1 cellular context compared by ENCODE assay signal in the genomic region with DNA sequence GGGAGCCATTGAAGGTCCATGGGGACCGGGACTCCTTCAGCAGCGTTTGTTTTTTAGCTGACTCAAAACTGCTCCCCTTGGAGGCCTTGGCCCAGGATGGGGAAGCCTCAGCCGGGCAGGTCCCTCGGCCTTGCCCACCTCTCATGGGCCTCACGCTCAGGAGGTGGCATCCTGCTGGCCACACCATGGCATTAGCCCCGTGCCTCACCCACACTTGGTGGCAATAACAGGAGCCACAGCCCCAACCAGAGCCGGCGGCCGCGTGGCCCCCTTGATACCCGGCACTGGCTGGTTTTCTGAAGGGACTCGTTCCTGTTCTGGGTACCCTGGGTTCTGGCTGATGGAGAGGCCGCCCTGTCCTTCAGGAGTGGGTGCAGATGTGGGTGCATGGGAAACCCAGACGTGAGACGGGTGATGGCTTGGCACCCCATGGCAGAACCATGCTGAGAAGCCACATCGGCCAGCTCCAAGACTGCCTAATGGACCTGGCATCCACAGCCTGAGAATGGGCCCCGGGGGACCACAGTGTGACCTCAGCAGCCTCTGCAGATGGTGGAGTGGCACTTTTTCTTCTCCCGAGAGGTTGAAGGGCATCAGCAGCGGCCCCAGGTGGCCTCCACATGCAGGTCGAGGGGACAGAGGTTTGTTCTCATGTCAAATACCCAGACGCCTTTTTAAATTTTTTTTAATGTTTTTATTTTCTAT.
TF ChIP-seq lines count a peak whose summit lies in the region.

No MANE protein-coding gene starts in this region.

TF ChIP-seq in K562, 482 proteins besides CTCF, POLR2A, EP300 and RAD21:
- TF ChIP-seq, protein P1, sequence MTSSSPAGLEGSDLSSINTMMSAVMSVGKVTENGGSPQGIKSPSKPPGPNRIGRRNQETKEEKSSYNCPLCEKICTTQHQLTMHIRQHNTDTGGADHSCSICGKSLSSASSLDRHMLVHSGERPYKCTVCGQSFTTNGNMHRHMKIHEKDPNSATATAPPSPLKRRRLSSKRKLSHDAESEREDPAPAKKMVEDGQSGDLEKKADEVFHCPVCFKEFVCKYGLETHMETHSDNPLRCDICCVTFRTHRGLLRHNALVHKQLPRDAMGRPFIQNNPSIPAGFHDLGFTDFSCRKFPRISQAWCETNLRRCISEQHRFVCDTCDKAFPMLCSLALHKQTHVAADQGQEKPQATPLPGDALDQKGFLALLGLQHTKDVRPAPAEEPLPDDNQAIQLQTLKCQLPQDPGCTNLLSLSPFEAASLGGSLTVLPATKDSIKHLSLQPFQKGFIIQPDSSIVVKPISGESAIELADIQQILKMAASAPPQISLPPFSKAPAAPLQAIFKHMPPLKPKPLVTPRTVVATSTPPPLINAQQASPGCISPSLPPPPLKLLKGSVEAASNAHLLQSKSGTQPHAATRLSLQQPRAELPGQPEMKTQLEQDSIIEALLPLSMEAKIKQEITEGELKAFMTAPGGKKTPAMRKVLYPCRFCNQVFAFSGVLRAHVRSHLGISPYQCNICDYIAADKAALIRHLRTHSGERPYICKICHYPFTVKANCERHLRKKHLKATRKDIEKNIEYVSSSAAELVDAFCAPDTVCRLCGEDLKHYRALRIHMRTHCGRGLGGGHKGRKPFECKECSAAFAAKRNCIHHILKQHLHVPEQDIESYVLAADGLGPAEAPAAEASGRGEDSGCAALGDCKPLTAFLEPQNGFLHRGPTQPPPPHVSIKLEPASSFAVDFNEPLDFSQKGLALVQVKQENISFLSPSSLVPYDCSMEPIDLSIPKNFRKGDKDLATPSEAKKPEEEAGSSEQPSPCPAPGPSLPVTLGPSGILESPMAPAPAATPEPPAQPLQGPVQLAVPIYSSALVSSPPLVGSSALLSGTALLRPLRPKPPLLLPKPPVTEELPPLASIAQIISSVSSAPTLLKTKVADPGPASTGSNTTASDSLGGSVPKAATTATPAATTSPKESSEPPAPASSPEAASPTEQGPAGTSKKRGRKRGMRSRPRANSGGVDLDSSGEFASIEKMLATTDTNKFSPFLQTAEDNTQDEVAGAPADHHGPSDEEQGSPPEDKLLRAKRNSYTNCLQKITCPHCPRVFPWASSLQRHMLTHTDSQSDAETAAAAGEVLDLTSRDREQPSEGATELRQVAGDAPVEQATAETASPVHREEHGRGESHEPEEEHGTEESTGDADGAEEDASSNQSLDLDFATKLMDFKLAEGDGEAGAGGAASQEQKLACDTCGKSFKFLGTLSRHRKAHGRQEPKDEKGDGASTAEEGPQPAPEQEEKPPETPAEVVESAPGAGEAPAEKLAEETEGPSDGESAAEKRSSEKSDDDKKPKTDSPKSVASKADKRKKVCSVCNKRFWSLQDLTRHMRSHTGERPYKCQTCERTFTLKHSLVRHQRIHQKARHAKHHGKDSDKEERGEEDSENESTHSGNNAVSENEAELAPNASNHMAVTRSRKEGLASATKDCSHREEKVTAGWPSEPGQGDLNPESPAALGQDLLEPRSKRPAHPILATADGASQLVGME (CRISPR knock-in tag; IDR thresholded peaks at IDR 0.05), result no peak
- TF ChIP-seq SNRNP70 (optimal IDR thresholded peaks at IDR 0.05; ENCODE audit: low read depth, low read length) (no peak), POLR2G (IDR thresholded peaks at IDR 0.05; ENCODE audit: low read depth, low read length) (0 out of 2 replicates have a peak, but pooled peaks have one; percentile 37), RBFOX2 (IDR thresholded peaks at IDR 0.05; ENCODE audit: low read depth, low read length) (peak; percentile 30; the same call in 1 of the 2 replicates)
